In genomic region chr5:141491323-141492167, GRCh38 we compare ENCODE assay signal across 10 cellular contexts. TPM values are rescaled to one million over a fixed set of nuclear protein-coding genes. Genes with fewer than 3 reads are reported as not detected.
DNase-seq lines count a peak whose midpoint lies in the region; ATAC-seq and TF ChIP-seq lines count a peak whose summit lies in the region.
"Had no signal": no experiment of that assay in that cellular context is flagged by ENCODE, and none has a peak within 500 bp of the region (broad histone marks: within the 10 kb centered on the region; RNA-seq: fewer than 3 reads in every experiment).

No MANE protein-coding gene starts in this region.

- H3K27me3 ChIP-seq in CD8-positive, alpha-beta T cell (ENCODE audit: insufficient read depth, low read length) = peaks cover 14% of the 10 kb centered on the region
- H3K27me3 ChIP-seq in OCI-LY1 (ENCODE audit: insufficient read depth, low read length) = no peaks in the 10 kb centered on the region

- no peak overlapping the region for H2AFZ ChIP-seq in OCI-LY1 (ENCODE audit: low read length)

- no peaks in the 10 kb centered on the region for H3K36me3 ChIP-seq in CD8-positive, alpha-beta T cell (ENCODE audit: insufficient read depth, low read length)
- H3K36me3 ChIP-seq in OCI-LY1 (ENCODE audit: insufficient read depth, low read length) = no peaks in the 10 kb centered on the region

- no peak overlapping the region for H3K9ac ChIP-seq in OCI-LY1 (ENCODE audit: low read length)

- H3K4me3 Mint-ChIP-seq in CD8-positive, alpha-beta T cell = peak overlapping the region; percentile 69
- H3K4me3 Mint-ChIP-seq in immature natural killer cell = peak overlapping the region; percentile 59 to 84 (median 80)

- H3K4me1 Mint-ChIP-seq in CD8-positive, alpha-beta T cell (ENCODE audit: low read depth) = peaks cover 17% of the 10 kb centered on the region
- peaks cover 5 to 13% of the 10 kb centered on the region in 2 donors for H3K4me1 Mint-ChIP-seq in immature natural killer cell

- POLR2A ChIA-PET in CD8-positive, alpha-beta T cell (lab: Charles Lee) = no interaction called here

- no peaks in the 10 kb centered on the region for H3K9me2 ChIP-seq in OCI-LY1 (ENCODE audit: low read depth, low read length)

- no peak for DNase-seq in CD8-positive, alpha-beta T cell
- peak; percentile 31 for DNase-seq in GM20000 (ENCODE audit: low spot score)
- DNase-seq in immature natural killer cell = no peak
- no peak for DNase-seq in NCI-H2171 (lab: John Stamatoyannopoulos, UW)
- no peak for DNase-seq in GM03348 (ENCODE audit: low spot score)
- DNase-seq: Caco-2 had no signal

- no peaks in the 10 kb centered on the region for H4K20me1 ChIP-seq in OCI-LY1 (ENCODE audit: insufficient read depth, low read length)

- no peak overlapping the region for H3K27ac Mint-ChIP-seq in CD8-positive, alpha-beta T cell
- no peak overlapping the region for H3K27ac Mint-ChIP-seq in immature natural killer cell

- intact Hi-C loops in CD8-positive, alpha-beta T cell (cut with DNase I, micrococcal nuclease) = no loop called here

- ATAC-seq in CD8-positive, alpha-beta T cell = no peak
- ATAC-seq in GM18867 (IDR thresholded peaks at IDR 0.05; ENCODE audit: unreplicated experiment) (no peak), GM21529 (IDR thresholded peaks at IDR 0.05; ENCODE audit: unreplicated experiment) (no peak)
- ATAC-seq: esophagus mucosa had no signal

- no peaks in the 10 kb centered on the region for H3K79me2 ChIP-seq in OCI-LY1 (ENCODE audit: insufficient read depth, low read length)

- peak overlapping the region; percentile 23; the same call in 1 of the 2 replicates for H3K4me2 ChIP-seq in OCI-LY1 (ENCODE audit: low read length)

- no peak for TF ChIP-seq CTCF in CD8-positive, alpha-beta T cell (IDR thresholded peaks at IDR 0.05)
- TF ChIP-seq CTCF in GM20000 (IDR thresholded peaks at IDR 0.05; ENCODE audit: extremely low read depth, missing control alignments) = no peak
- no peak for TF ChIP-seq CTCF in OCI-LY1 (IDR thresholded peaks at IDR 0.05; ENCODE audit: low read length)

- H3K27ac ChIP-seq in CD8-positive, alpha-beta T cell (ENCODE audit: low read depth, low read length) = no peak overlapping the region
- H3K27ac ChIP-seq in OCI-LY1 (ENCODE audit: low read depth, low read length, poor library complexity, severe bottlenecking) = no peak overlapping the region

- no peaks in the 10 kb centered on the region for H3K9me3 Mint-ChIP-seq in CD8-positive, alpha-beta T cell
- peaks cover 0 to 6% (median 0%) of the 10 kb centered on the region in 6 donors for H3K9me3 Mint-ChIP-seq in immature natural killer cell

- no peaks in the 10 kb centered on the region for H3F3A ChIP-seq in OCI-LY1 (ENCODE audit: insufficient read depth, low read length)

- no peaks in the 10 kb centered on the region for H3K36me3 Mint-ChIP-seq in CD8-positive, alpha-beta T cell
- H3K36me3 Mint-ChIP-seq in immature natural killer cell = peaks cover 4 to 6% (median 6%) of the 10 kb centered on the region in 3 donors

- H3K9me3 ChIP-seq in CD8-positive, alpha-beta T cell (ENCODE audit: low read length) = no peaks in the 10 kb centered on the region
- H3K9me3 ChIP-seq in OCI-LY1 (ENCODE audit: low read length) = no peaks in the 10 kb centered on the region
- H3K9me3 ChIP-seq: Caco-2 had no signal

- CTCF ChIA-PET in CD8-positive, alpha-beta T cell (lab: Charles Lee) = interaction anchor here (0.6 to 3.3 kb wide), 2 partner anchors 11 to 21 kb away, joined by 3 to 12 read pairs; no protein-coding TSS in a partner anchor

- peaks cover 2% of the 10 kb centered on the region for H3K4me1 ChIP-seq in CD8-positive, alpha-beta T cell (ENCODE audit: insufficient read depth, low read length)
- H3K4me1 ChIP-seq in OCI-LY1 (ENCODE audit: insufficient read depth, low read length, severe bottlenecking) = no peaks in the 10 kb centered on the region
- H3K4me1 ChIP-seq: Caco-2 had no signal

- peak overlapping the region; percentile 37 for H3K4me3 ChIP-seq in CD8-positive, alpha-beta T cell (ENCODE audit: low read depth, low read length)
- peak overlapping the region; percentile 34 for H3K4me3 ChIP-seq in OCI-LY1 (ENCODE audit: low read depth, low read length, poor library complexity, severe bottlenecking)

- H3K27me3 Mint-ChIP-seq in CD8-positive, alpha-beta T cell (ENCODE audit: low read depth) = peaks cover 79% of the 10 kb centered on the region
- H3K27me3 Mint-ChIP-seq in immature natural killer cell (ENCODE audit: low read depth in 3 of 3) = peaks cover 11 to 29% (median 22%) of the 10 kb centered on the region in 3 donors

RNA-seq across cellular contexts. Expression of gene PCDHGC5, which starts 2.7 kb away (rescaled TPM):
- not detected for total RNA-seq in CD8-positive, alpha-beta T cell
- polyA plus RNA-seq in immature natural killer cell = not detected

RNA-seq across cellular contexts. Expression of gene PCDHGC4, which starts 6.7 kb away (rescaled TPM):
- total RNA-seq in CD8-positive, alpha-beta T cell = not detected
- not detected for polyA plus RNA-seq in immature natural killer cell

RNA-seq across cellular contexts. Expression of gene PCDHGC3, which starts 15.8 kb away (rescaled TPM):
- not detected for total RNA-seq in CD8-positive, alpha-beta T cell
- 1 to 10 TPM in 1 of 3 donors, under 1 TPM in 2; 0.63 to 1.3 (median 0.77) TPM for polyA plus RNA-seq in immature natural killer cell
